ENCODE assay signal across 8 cellular contexts in genomic region chr6:43013843-43014433, GRCh38. TPM values are rescaled to one million over a fixed set of nuclear protein-coding genes. Genes with fewer than 3 reads are reported as not detected.
DNase-seq lines count a peak whose midpoint lies in the region; ATAC-seq and TF ChIP-seq lines count a peak whose summit lies in the region.

Gene KLHDC3, plus strand, starts transcription at chr6:43014249. Its CDS starts 2,944 bp downstream, at chr6:43017193.
Gene MEA1, minus strand, starts transcription at chr6:43013946. Its CDS starts 133 bp downstream, at chr6:43013813.

- no peak within 1 kb of the TSS for H2AFZ ChIP-seq in H9 (ENCODE audit: low read length)

- peak within 1 kb of the TSS; percentile 67 for H3K4me3 ChIP-seq in MG63
- H3K4me3 ChIP-seq in fibroblast of pulmonary artery (replicated peaks; ENCODE audit: low read depth, low read length): peak within 1 kb of the TSS; percentile 84

- no peak within 1 kb of the TSS for H2BK5ac ChIP-seq in H9 (ENCODE audit: insufficient read length, low read length)

- H3K27me3 ChIP-seq in H9 (ENCODE audit: insufficient read depth, low read length): no peaks in the 10 kb centered on the region
- no peaks in the 10 kb centered on the region for H3K27me3 ChIP-seq in MG63

- H4K5ac ChIP-seq in H9 (ENCODE audit: insufficient read length, low read depth, low read length): no peak within 1 kb of the TSS

- H3K4me1 Mint-ChIP-seq in H9: peaks cover 22 to 33% of the 10 kb centered on the region in 2 experiments
- peaks cover 43 to 53% of the 10 kb centered on the region in 2 donors for H3K4me1 Mint-ChIP-seq in natural killer cell treated with Interleukin-12 subunit alpha and Interleukin-12 subunit beta and Interleukin-15 and Interleukin-18, amount 100 ng/mL, for 72 hours (ENCODE audit: low read depth in 2 of 2)

- H3K18ac ChIP-seq in H9 (ENCODE audit: insufficient read length, low read depth, low read length): peak within 1 kb of the TSS; percentile 39

- H3K14ac ChIP-seq in H9 (ENCODE audit: insufficient read depth, low read length): peak within 1 kb of the TSS; percentile 26

- H3K23ac ChIP-seq in H9 (ENCODE audit: insufficient read length, low read depth, low read length): no peak within 1 kb of the TSS

- no peak within 1 kb of the TSS for H2BK120ac ChIP-seq in H9 (ENCODE audit: low read depth, low read length, poor library complexity, severe bottlenecking)

- no peak within 1 kb of the TSS for H3T11ph ChIP-seq in H9 (ENCODE audit: low read length)

- no peaks in the 10 kb centered on the region for H3K9me3 ChIP-seq in H9 (ENCODE audit: control insufficient read depth, low read depth, low read length)
- H3K9me3 ChIP-seq in MG63: no peaks in the 10 kb centered on the region

- no peak within 1 kb of the TSS for H4K91ac ChIP-seq in H9 (ENCODE audit: insufficient read length, low read depth, low read length)

- peaks cover 6% of the 10 kb centered on the region for H3K23me2 ChIP-seq in H9 (ENCODE audit: insufficient read length, low read depth, low read length, poor library complexity, severe bottlenecking)

- H4K8ac ChIP-seq in H9 (replicated peaks; ENCODE audit: insufficient read length, low read depth, low read length): no peak within 1 kb of the TSS

- peak within 1 kb of the TSS; percentile 88 to 93 (median 88); a peak in 6 of 7 replicates for H3K27ac Mint-ChIP-seq in H9
- H3K27ac Mint-ChIP-seq in natural killer cell treated with Interleukin-12 subunit alpha and Interleukin-12 subunit beta and Interleukin-15 and Interleukin-18, amount 100 ng/mL, for 72 hours: peak within 1 kb of the TSS; percentile 94 to 95

- H3K4me1 ChIP-seq in H9 (ENCODE audit: insufficient read depth, low read length): peaks cover 2% of the 10 kb centered on the region; the same call in 1 of the 2 replicates

- H2BK20ac ChIP-seq in H9 (ENCODE audit: low read depth, low read length, poor library complexity, severe bottlenecking): no peak within 1 kb of the TSS

- no peak within 1 kb of the TSS for H2BK12ac ChIP-seq in H9 (ENCODE audit: insufficient read length, low read depth, low read length)

- H3K56ac ChIP-seq in H9 (ENCODE audit: insufficient read length, low read depth, low read length): no peak within 1 kb of the TSS

- H3K4me2 ChIP-seq in H9 (ENCODE audit: insufficient read depth, insufficient read length, low read length): peak within 1 kb of the TSS; percentile 99

- no peak within 1 kb of the TSS for H2BK15ac ChIP-seq in H9 (ENCODE audit: low read depth, low read length)

- peaks cover 11% of the 10 kb centered on the region for H3K36me3 ChIP-seq in MG63

- DNase-seq in ELR (ENCODE audit: low read depth) (peak; percentile 100), H9 (peak; percentile 100), MG63 (peak; percentile 96), SHP77 treated with DMSO at 0.1 percent for 48 hours (lab: John Stamatoyannopoulos, UW) (peak; percentile 100), fibroblast of pulmonary artery (ENCODE audit: low read depth) (peak; percentile 100)
- DNase-seq in activated effector memory CD4-positive, alpha-beta T cell treated with anti-CD3 and anti-CD28 coated beads, Interleukin-2, amount 50 U/mL, for 16 hours: peak; percentile 100
- DNase-seq in natural killer cell treated with Interleukin-12 subunit alpha and Interleukin-12 subunit beta and Interleukin-15 and Interleukin-18, amount 100 ng/mL, for 72 hours (ENCODE audit: low spot score): peak; percentile 99
- DNase-seq in stimulated activated naive CD8-positive, alpha-beta T cell treated with anti-CD3 and anti-CD28 coated beads, Interleukin-15, Interleukin-2, amounts not matched to agents 100 U/mL and 50 U/mL, for 24 hours: peak; percentile 99

- WGBS in H9 (ENCODE audit: extremely low coverage, insufficient read length, low lambda C conversion rate): no CpG with 5 or more reads among the region's 51 CpGs

- peaks cover 11% of the 10 kb centered on the region; the same call in 1 of the 2 replicates for H3K79me2 ChIP-seq in H9 (ENCODE audit: insufficient read depth, low read length)

- H3K9ac ChIP-seq in H9 (ENCODE audit: extremely low read depth, insufficient read length, low read length): peak within 1 kb of the TSS; percentile 81

- no peaks in the 10 kb centered on the region; a peak in 1 of 5 replicates for H3K9me3 Mint-ChIP-seq in H9
- no peaks in the 10 kb centered on the region for H3K9me3 Mint-ChIP-seq in natural killer cell treated with Interleukin-12 subunit alpha and Interleukin-12 subunit beta and Interleukin-15 and Interleukin-18, amount 100 ng/mL, for 72 hours

- H3K4ac ChIP-seq in H9 (ENCODE audit: low read depth, low read length): no peak within 1 kb of the TSS

- H2AK5ac ChIP-seq in H9 (ENCODE audit: insufficient read length, low read length): no peak within 1 kb of the TSS

- peak within 1 kb of the TSS; percentile 92 to 97 for H3K4me3 Mint-ChIP-seq in H9
- H3K4me3 Mint-ChIP-seq in natural killer cell treated with Interleukin-12 subunit alpha and Interleukin-12 subunit beta and Interleukin-15 and Interleukin-18, amount 100 ng/mL, for 72 hours: peak within 1 kb of the TSS; percentile 92

- H3K36me3 Mint-ChIP-seq in H9 (ENCODE audit: insufficient read depth in 1 of 3, low read depth in 3 of 3): peaks cover 33 to 69% (median 68%) of the 10 kb centered on the region in 3 experiments
- H3K36me3 Mint-ChIP-seq in natural killer cell treated with Interleukin-12 subunit alpha and Interleukin-12 subunit beta and Interleukin-15 and Interleukin-18, amount 100 ng/mL, for 72 hours: peaks cover under 1% of the 10 kb centered on the region

- peak; percentile 98 to 99 for ATAC-seq in natural killer cell treated with Interleukin-12 subunit alpha and Interleukin-12 subunit beta and Interleukin-15 and Interleukin-18, amount 100 ng/mL, for 72 hours
- peak; percentile 95 for ATAC-seq in stimulated activated naive CD8-positive, alpha-beta T cell treated with anti-CD3 and anti-CD28 coated beads, Interleukin-15, Interleukin-2, amounts not matched to agents 100 U/mL and 50 U/mL, for 24 hours

- H4K20me1 ChIP-seq in H9 (ENCODE audit: control insufficient read depth, insufficient read depth, insufficient read length): no peaks in the 10 kb centered on the region

- no peaks in the 10 kb centered on the region for H3K79me1 ChIP-seq in H9 (ENCODE audit: insufficient read depth, low read depth, low read length, poor library complexity, severe bottlenecking)

- no peak for TF ChIP-seq CTCF in H9 (conservative IDR thresholded peaks at IDR 0.05)
- TF ChIP-seq CTCF in fibroblast of pulmonary artery (IDR thresholded peaks at IDR 0.05; ENCODE audit: low read length, missing control alignments): no peak

- no peaks in the 10 kb centered on the region for H3K27me3 Mint-ChIP-seq in H9 (ENCODE audit: low read depth)
- H3K27me3 Mint-ChIP-seq in natural killer cell treated with Interleukin-12 subunit alpha and Interleukin-12 subunit beta and Interleukin-15 and Interleukin-18, amount 100 ng/mL, for 72 hours: no peaks in the 10 kb centered on the region

- peak within 1 kb of the TSS; percentile 9 for H3K27ac ChIP-seq in H9 (ENCODE audit: insufficient read length, low read depth, low read length)

RNA-seq across cellular contexts. Expression of gene KLHDC3, which starts in this region (rescaled TPM):
- 146 TPM in 2 replicates for total RNA-seq in H9 (2021)
- 34.4 and 51.7 TPM in 2 replicates for total RNA-seq in MG63 (2014; rRNA removed; shearing (Covaris generic); ENCODE audit: low replicate concordance)
- 10 to 100 TPM; 59.6 to 60.8 TPM for total RNA-seq in natural killer cell treated with Interleukin-12 subunit alpha and Interleukin-12 subunit beta and Interleukin-15 and Interleukin-18, amount 100 ng/mL, for 72 hours

RNA-seq across cellular contexts. Expression of gene MEA1, which starts in this region (rescaled TPM):
- total RNA-seq in H9 (2021): 105 and 113 TPM in 2 replicates
- total RNA-seq in MG63 (2014; rRNA removed; shearing (Covaris generic); ENCODE audit: low replicate concordance): 62.9 and 75.6 TPM in 2 replicates
- total RNA-seq in natural killer cell treated with Interleukin-12 subunit alpha and Interleukin-12 subunit beta and Interleukin-15 and Interleukin-18, amount 100 ng/mL, for 72 hours: 10 to 100 TPM; 55.7 to 77.8 TPM

Comparison
In these comparisons a context has a peak if more than half of its experiments do, and no peak if none do; other contexts are left out.
1. Peak in every context shown above with its lines: DNase-seq, ATAC-seq, H3K4me3 ChIP-seq and H3K27ac ChIP-seq.